Comparison of ENCODE assay signal across 19 cellular contexts in genomic region chr11:95373241-95373640, GRCh38.
A peak's percentile ranks its signal among the peaks of the same experiment; 100 is the strongest.
DNase-seq lines count a peak whose midpoint lies in the region; ATAC-seq, FAIRE-seq and TF ChIP-seq lines count a peak whose summit lies in the region.
"Had no signal": no experiment of that assay in that cellular context is flagged by ENCODE, and none has a peak within 500 bp of the region (broad histone marks: within the 10 kb centered on the region; RNA-seq: fewer than 3 reads in every experiment).

No MANE protein-coding gene starts in this region.

- H3K9me3 ChIP-seq in MG63: peaks cover 7% of the 10 kb centered on the region; the same call in 1 of the 2 replicates
- H3K9me3 ChIP-seq: BE2C had no signal

- H3K27me3 ChIP-seq in MG63: no peaks in the 10 kb centered on the region
- H3K27me3 ChIP-seq: BE2C had no signal

- ATAC-seq in stimulated activated memory B cell treated with anti-CD40 and anti-IgM and Interleukin-4, amounts not matched to agents 10 μg/mL and 1 μg/mL and 100 μg/mL, for 72 hours: no peak
- no peak for ATAC-seq in HG02798 (IDR thresholded peaks at IDR 0.05; ENCODE audit: poor library complexity, unreplicated experiment)
- ATAC-seq: HCT116 had no signal

- H3K4me1 Mint-ChIP-seq in brain: peaks cover 21% of the 10 kb centered on the region
- peaks cover 12% of the 10 kb centered on the region for H3K4me1 Mint-ChIP-seq in stimulated activated memory B cell treated with anti-CD40 and anti-IgM and Interleukin-4, amounts not matched to agents 10 μg/mL and 1 μg/mL and 100 μg/mL, for 72 hours
- H3K4me1 Mint-ChIP-seq: CD8-positive, alpha-beta memory T cell had no signal

- H3K9me3 Mint-ChIP-seq in brain: peaks cover 0 to 4% (median 0%) of the 10 kb centered on the region in 5 experiments
- no peaks in the 10 kb centered on the region for H3K9me3 Mint-ChIP-seq in stimulated activated memory B cell treated with anti-CD40 and anti-IgM and Interleukin-4, amounts not matched to agents 10 μg/mL and 1 μg/mL and 100 μg/mL, for 72 hours
- H3K9me3 Mint-ChIP-seq: CD8-positive, alpha-beta memory T cell had no signal

- peak overlapping the region in 3 of 5 experiments; percentile 6 to 8 (median 7) for H3K27ac Mint-ChIP-seq in brain
- peak overlapping the region; percentile 11 for H3K27ac Mint-ChIP-seq in stimulated activated memory B cell treated with anti-CD40 and anti-IgM and Interleukin-4, amounts not matched to agents 10 μg/mL and 1 μg/mL and 100 μg/mL, for 72 hours
- H3K27ac Mint-ChIP-seq: CD8-positive, alpha-beta memory T cell; HFFc6 had no signal

- H3K36me3 Mint-ChIP-seq in brain: no peaks in the 10 kb centered on the region
- H3K36me3 Mint-ChIP-seq in stimulated activated memory B cell treated with anti-CD40 and anti-IgM and Interleukin-4, amounts not matched to agents 10 μg/mL and 1 μg/mL and 100 μg/mL, for 72 hours: no peaks in the 10 kb centered on the region
- H3K36me3 Mint-ChIP-seq: CD4-positive, CD25-positive, alpha-beta regulatory T cell; CD8-positive, alpha-beta memory T cell had no signal

- peaks cover 9% of the 10 kb centered on the region for H3K27me3 Mint-ChIP-seq in brain
- no peaks in the 10 kb centered on the region for H3K27me3 Mint-ChIP-seq in stimulated activated memory B cell treated with anti-CD40 and anti-IgM and Interleukin-4, amounts not matched to agents 10 μg/mL and 1 μg/mL and 100 μg/mL, for 72 hours

- no peak for FAIRE-seq in frontal cortex (lab: Jason Lieb, UNC)
- FAIRE-seq: A204.1 had no signal

- no peaks in the 10 kb centered on the region for H3K36me3 ChIP-seq in MG63
- H3K36me3 ChIP-seq: BE2C had no signal

- no peak overlapping the region for H3K4me3 Mint-ChIP-seq in brain
- no peak overlapping the region for H3K4me3 Mint-ChIP-seq in stimulated activated memory B cell treated with anti-CD40 and anti-IgM and Interleukin-4, amounts not matched to agents 10 μg/mL and 1 μg/mL and 100 μg/mL, for 72 hours
- H3K4me3 Mint-ChIP-seq: CD4-positive, CD25-positive, alpha-beta regulatory T cell; CD8-positive, alpha-beta memory T cell; HFFc6 had no signal

- DNase-seq in G401 (ENCODE audit: low spot score) (peak; percentile 65), MG63 (peak; percentile 8), frontal cortex (ENCODE audit: low spot score in 2 of 2) (no peak)
- DNase-seq: ACHN; BE2C; CD4-positive, CD25-positive, alpha-beta regulatory T cell; CD8-positive, alpha-beta memory T cell; COR-L47; DMS153; DMS79; GF-D8; GOT3; H7; HFFc6 had no signal

- TF ChIP-seq CTCF in brain (conservative IDR thresholded peaks at IDR 0.05): no peak

- in situ Hi-C loops in G401 (cut with HindIII; ENCODE audit: low sequenced_read_pairs): no loop called here

- no peak overlapping the region for H3K4me3 ChIP-seq in MG63

Comparison
In these comparisons a context has a peak if more than half of its experiments do, and no peak if none do; other contexts are left out.
1. DNase-seq: peak in G401 (single experiment) and MG63 (single experiment); none in frontal cortex (0 of 2).